ENCODE assay signal across 8 cellular contexts in genomic region chr5:17229308-17229707, GRCh38. TPM values are rescaled to one million over a fixed set of nuclear protein-coding genes. Genes with fewer than 3 reads are reported as not detected.
DNase-seq lines count a peak whose midpoint lies in the region; ATAC-seq, FAIRE-seq and TF ChIP-seq lines count a peak whose summit lies in the region.

No MANE protein-coding gene starts in this region.

- no peaks in the 10 kb centered on the region; the same call in 2 of the 3 replicates for H3K9me3 Mint-ChIP-seq in GM23338

- no peak overlapping the region for H3K4me3 ChIP-seq in GM23338
- no peak overlapping the region for H3K4me3 ChIP-seq in osteoblast (ENCODE audit: insufficient read depth, low read length)

- H3K27ac ChIP-seq in GM23338 (ENCODE audit: low read depth) = 0 out of 2 replicates have a peak overlapping the region, but pooled peaks have one; percentile 14
- H3K27ac ChIP-seq in osteoblast (ENCODE audit: low read depth, low read length) = peak overlapping the region; percentile 68

- H3K4me3 Mint-ChIP-seq in GM23338 = no peak overlapping the region

- H2AFZ ChIP-seq in GM23338 = no peak overlapping the region
- no peak overlapping the region for H2AFZ ChIP-seq in osteoblast (ENCODE audit: low read length)

- FAIRE-seq in H54 (lab: Jason Lieb, UNC) = no peak

- peaks cover 93% of the 10 kb centered on the region for H3K79me2 ChIP-seq in GM23338 (replicated peaks; ENCODE audit: insufficient read depth)
- peaks cover 93% of the 10 kb centered on the region for H3K79me2 ChIP-seq in osteoblast (ENCODE audit: insufficient read depth, low read length)

- H3K4me1 Mint-ChIP-seq in GM23338 = peaks cover 33% of the 10 kb centered on the region

- intact Hi-C loops in head of caudate nucleus (cut with DNase I) = no loop called here

- H3K27me3 Mint-ChIP-seq in GM23338 (ENCODE audit: insufficient read depth, low read depth, poor library complexity) = peaks cover 2% of the 10 kb centered on the region

- H3K27me3 ChIP-seq in GM23338 (ENCODE audit: insufficient read depth) (no peaks in the 10 kb centered on the region), osteoblast (ENCODE audit: insufficient read depth, low read length) (no peaks in the 10 kb centered on the region)

- H3K27ac Mint-ChIP-seq in GM23338 = 0 out of 2 replicates have a peak overlapping the region, but pooled peaks have one; percentile 22

- DNase-seq in GM23338 (ENCODE audit: low spot score) (no peak), osteoblast (ENCODE audit: insufficient read length, low spot score, missing footprints) (no peak), H54 (ENCODE audit: insufficient read length, low spot score) (no peak), NCI-H1694 (lab: John Stamatoyannopoulos, UW) (no peak), head of caudate nucleus (no peak), cerebellar nuclear complex (lab: John Stamatoyannopoulos, UW) (no peak)

- no peak for TF ChIP-seq CTCF in GM23338 (conservative IDR thresholded peaks at IDR 0.05; ENCODE audit: low read depth in 2 of 2)
- TF ChIP-seq CTCF in osteoblast (IDR thresholded peaks at IDR 0.05; ENCODE audit: extremely low read depth, low read depth, low read length) = no peak

- H3K36me3 Mint-ChIP-seq in GM23338 (ENCODE audit: low read depth) = peaks cover 35% of the 10 kb centered on the region

- no peaks in the 10 kb centered on the region for H3K9me3 ChIP-seq in osteoblast (ENCODE audit: low read depth, low read length)

- no peak for TF ChIP-seq POLR2A in H54 (IDR thresholded peaks at IDR 0.05; ENCODE audit: low read depth, low read length)

- no peaks in the 10 kb centered on the region for H3K36me3 ChIP-seq in GM23338 (ENCODE audit: insufficient read depth)
- H3K36me3 ChIP-seq in osteoblast (ENCODE audit: insufficient read depth, low read length) = peaks cover 29% of the 10 kb centered on the region

- H3K4me1 ChIP-seq in GM23338 (ENCODE audit: insufficient read depth) (peaks cover 16% of the 10 kb centered on the region), osteoblast (ENCODE audit: insufficient read depth, low read length) (peaks cover 44% of the 10 kb centered on the region)

- no peaks in the 10 kb centered on the region for H3K9me2 ChIP-seq in GM23338 (ENCODE audit: insufficient read depth)

- H4K20me1 ChIP-seq in GM23338 (replicated peaks; ENCODE audit: insufficient read depth) (peaks cover 24% of the 10 kb centered on the region), osteoblast (ENCODE audit: insufficient read depth, low read length) (peaks cover 73% of the 10 kb centered on the region)

- H3K4me2 ChIP-seq in GM23338 = no peak overlapping the region
- no peak overlapping the region for H3K4me2 ChIP-seq in osteoblast (ENCODE audit: insufficient read depth, low read length)

- ATAC-seq in GM18870 (IDR thresholded peaks at IDR 0.05; ENCODE audit: unreplicated experiment) (peak; percentile 35), GM23338 (peak; percentile 36; the same call in 1 of the 3 replicates), HG03565 (IDR thresholded peaks at IDR 0.05; ENCODE audit: unreplicated experiment) (peak; percentile 17)

- no peaks in the 10 kb centered on the region for H3F3A ChIP-seq in GM23338 (replicated peaks; ENCODE audit: low read depth)

TF ChIP-seq in GM23338, 12 proteins besides CTCF, POLR2A, EP300 and RAD21:
- TF ChIP-seq JUNB (IDR thresholded peaks at IDR 0.05; ENCODE audit: unreplicated experiment) = no peak
- no peak for TF ChIP-seq EZH2phosphoT487 (IDR thresholded peaks at IDR 0.05; ENCODE audit: unreplicated experiment)
- TF ChIP-seq STAT1 (IDR thresholded peaks at IDR 0.05; ENCODE audit: unreplicated experiment) = no peak
- no peak for TF ChIP-seq ZNF114 (CRISPR knock-in tag; IDR thresholded peaks at IDR 0.05)
- TF ChIP-seq ZNF331 (CRISPR knock-in tag; IDR thresholded peaks at IDR 0.05; ENCODE audit: low read depth) = no peak
- no peak for TF ChIP-seq EZH2 (IDR thresholded peaks at IDR 0.05; ENCODE audit: low read depth, unreplicated experiment)

RNA-seq across cellular contexts. Expression of gene BASP1, which starts 11.9 kb away (rescaled TPM):
- 89.4 and 114 TPM in 2 replicates for total RNA-seq in GM23338 (2014; rRNA removed; shearing (Covaris generic))
- 84.2 and 87.5 TPM in 2 replicates for polyA plus RNA-seq in GM23338 (2016; fragmentation: Nextera tagmentation; extraction: Ambion mirVana)
- total RNA-seq in osteoblast = 242 and 272 TPM in 2 replicates
